In the genomic region with DNA sequence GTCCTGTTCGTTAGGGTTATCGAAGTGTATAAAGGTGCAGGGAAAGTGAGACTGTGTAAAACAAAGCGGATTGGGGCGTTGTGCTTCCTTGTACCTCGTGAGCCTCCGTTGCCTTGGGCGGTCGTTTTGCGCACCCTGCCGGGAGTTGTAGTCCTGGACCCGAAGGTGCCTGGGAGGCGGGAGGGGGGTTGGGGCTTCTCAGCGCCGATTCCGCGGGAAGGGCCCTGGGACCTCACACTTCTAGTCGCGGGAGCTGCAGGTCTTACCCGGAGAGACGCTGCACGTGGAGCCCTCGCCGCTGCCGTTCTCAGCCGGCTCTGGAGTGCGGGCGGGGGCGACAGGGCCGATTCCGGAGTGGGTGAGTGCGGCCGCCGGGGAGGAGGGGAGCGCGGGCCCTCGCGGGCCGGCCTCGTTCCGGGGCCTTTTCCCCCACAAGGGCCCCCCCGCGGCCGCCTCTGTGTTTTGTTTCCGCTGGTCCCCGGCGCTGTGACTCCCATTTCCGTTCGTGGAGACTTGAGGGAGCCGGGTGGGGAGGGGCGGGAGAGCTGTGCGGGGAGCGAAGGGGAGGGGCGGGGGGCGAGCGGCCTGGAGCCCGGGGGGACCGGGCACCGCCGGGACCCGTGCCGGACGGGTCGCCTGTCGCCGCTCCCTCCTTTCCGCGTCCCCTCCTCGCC, we compare ENCODE assay signal across 1 cellular context.
TF ChIP-seq lines count a peak whose summit lies in the region.

No MANE protein-coding gene starts in this region.

TF ChIP-seq in HEK293, 187 proteins besides CTCF, POLR2A, EP300 and RAD21 (continued from another document and continues in another):
- no peak for TF ChIP-seq ZNF280C (tag by site-specific recombination; IDR thresholded peaks at IDR 0.05)
- TF ChIP-seq ZNF530 (tag by site-specific recombination; IDR thresholded peaks at IDR 0.05; ENCODE audit: low read depth), result no peak
- TF ChIP-seq BCL11B (tag by site-specific recombination; IDR thresholded peaks at IDR 0.05; ENCODE audit: low read depth), result no peak
- TF ChIP-seq ZNF76 (tag by site-specific recombination; IDR thresholded peaks at IDR 0.05; ENCODE audit: borderline replicate concordance, low read depth), result peak; percentile 92
- no peak for TF ChIP-seq ZNF133 (tag by site-specific recombination; IDR thresholded peaks at IDR 0.05)
- TF ChIP-seq ZBTB17 (tag by site-specific recombination; IDR thresholded peaks at IDR 0.05), result peak; percentile 81
- peak; percentile 74 for TF ChIP-seq SP7 (tag by site-specific recombination; IDR thresholded peaks at IDR 0.05)
- 0 out of 2 replicates have a peak, but pooled peaks have one; percentile 33 for TF ChIP-seq ZNF660 (tag by site-specific recombination; IDR thresholded peaks at IDR 0.05)
- TF ChIP-seq, protein P1, sequence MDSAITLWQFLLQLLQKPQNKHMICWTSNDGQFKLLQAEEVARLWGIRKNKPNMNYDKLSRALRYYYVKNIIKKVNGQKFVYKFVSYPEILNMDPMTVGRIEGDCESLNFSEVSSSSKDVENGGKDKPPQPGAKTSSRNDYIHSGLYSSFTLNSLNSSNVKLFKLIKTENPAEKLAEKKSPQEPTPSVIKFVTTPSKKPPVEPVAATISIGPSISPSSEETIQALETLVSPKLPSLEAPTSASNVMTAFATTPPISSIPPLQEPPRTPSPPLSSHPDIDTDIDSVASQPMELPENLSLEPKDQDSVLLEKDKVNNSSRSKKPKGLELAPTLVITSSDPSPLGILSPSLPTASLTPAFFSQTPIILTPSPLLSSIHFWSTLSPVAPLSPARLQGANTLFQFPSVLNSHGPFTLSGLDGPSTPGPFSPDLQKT (IDR thresholded peaks at IDR 0.05; ENCODE audit: borderline replicate concordance, low read depth, low read length), result no peak
- TF ChIP-seq, protein P2, sequence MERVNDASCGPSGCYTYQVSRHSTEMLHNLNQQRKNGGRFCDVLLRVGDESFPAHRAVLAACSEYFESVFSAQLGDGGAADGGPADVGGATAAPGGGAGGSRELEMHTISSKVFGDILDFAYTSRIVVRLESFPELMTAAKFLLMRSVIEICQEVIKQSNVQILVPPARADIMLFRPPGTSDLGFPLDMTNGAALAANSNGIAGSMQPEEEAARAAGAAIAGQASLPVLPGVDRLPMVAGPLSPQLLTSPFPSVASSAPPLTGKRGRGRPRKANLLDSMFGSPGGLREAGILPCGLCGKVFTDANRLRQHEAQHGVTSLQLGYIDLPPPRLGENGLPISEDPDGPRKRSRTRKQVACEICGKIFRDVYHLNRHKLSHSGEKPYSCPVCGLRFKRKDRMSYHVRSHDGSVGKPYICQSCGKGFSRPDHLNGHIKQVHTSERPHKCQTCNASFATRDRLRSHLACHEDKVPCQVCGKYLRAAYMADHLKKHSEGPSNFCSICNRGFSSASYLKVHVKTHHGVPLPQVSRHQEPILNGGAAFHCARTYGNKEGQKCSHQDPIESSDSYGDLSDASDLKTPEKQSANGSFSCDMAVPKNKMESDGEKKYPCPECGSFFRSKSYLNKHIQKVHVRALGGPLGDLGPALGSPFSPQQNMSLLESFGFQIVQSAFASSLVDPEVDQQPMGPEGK (tag by site-specific recombination; IDR thresholded peaks at IDR 0.05), result peak; percentile 92
- peak; percentile 75 for TF ChIP-seq GLIS1 (tag by site-specific recombination; IDR thresholded peaks at IDR 0.05)
- no peak for TF ChIP-seq ZNF426 (tag by site-specific recombination; IDR thresholded peaks at IDR 0.05)
- no peak for TF ChIP-seq ZFP3 (tag by site-specific recombination; IDR thresholded peaks at IDR 0.05; ENCODE audit: low read depth)
- peak; percentile 97 for TF ChIP-seq ZNF335 (tag by site-specific recombination; conservative IDR thresholded peaks at IDR 0.05)
- TF ChIP-seq ZBTB8A (tag by site-specific recombination; IDR thresholded peaks at IDR 0.05), result peak; percentile 37; the same call in 1 of the 2 replicates
- no peak for TF ChIP-seq ZNF521 (tag by site-specific recombination; IDR thresholded peaks at IDR 0.05)
- no peak for TF ChIP-seq ZNF37A (tag by site-specific recombination; IDR thresholded peaks at IDR 0.05)
- TF ChIP-seq FEZF1 (tag by site-specific recombination; IDR thresholded peaks at IDR 0.05), result no peak
- no peak for TF ChIP-seq ZNF626 (tag by site-specific recombination; IDR thresholded peaks at IDR 0.05)
- TF ChIP-seq, protein P3, sequence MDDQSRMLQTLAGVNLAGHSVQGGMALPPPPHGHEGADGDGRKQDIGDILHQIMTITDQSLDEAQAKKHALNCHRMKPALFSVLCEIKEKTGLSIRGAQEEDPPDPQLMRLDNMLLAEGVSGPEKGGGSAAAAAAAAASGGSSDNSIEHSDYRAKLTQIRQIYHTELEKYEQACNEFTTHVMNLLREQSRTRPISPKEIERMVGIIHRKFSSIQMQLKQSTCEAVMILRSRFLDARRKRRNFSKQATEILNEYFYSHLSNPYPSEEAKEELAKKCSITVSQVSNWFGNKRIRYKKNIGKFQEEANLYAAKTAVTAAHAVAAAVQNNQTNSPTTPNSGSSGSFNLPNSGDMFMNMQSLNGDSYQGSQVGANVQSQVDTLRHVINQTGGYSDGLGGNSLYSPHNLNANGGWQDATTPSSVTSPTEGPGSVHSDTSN (CRISPR knock-in tag; IDR thresholded peaks at IDR 0.05), result no peak
- no peak for TF ChIP-seq ZNF16 (tag by site-specific recombination; IDR thresholded peaks at IDR 0.05; ENCODE audit: low read depth)
- TF ChIP-seq ZNF239 (tag by site-specific recombination; IDR thresholded peaks at IDR 0.05), result no peak
- no peak for TF ChIP-seq ZNF707 (tag by site-specific recombination; IDR thresholded peaks at IDR 0.05)
- TF ChIP-seq KLF16 (tag by site-specific recombination; IDR thresholded peaks at IDR 0.05), result 0 out of 2 replicates have a peak, but pooled peaks have one; percentile 11
- no peak for TF ChIP-seq ZNF776 (tag by site-specific recombination; IDR thresholded peaks at IDR 0.05; ENCODE audit: borderline replicate concordance)
- 0 out of 2 replicates have a peak, but pooled peaks have one; percentile 39 for TF ChIP-seq ZSCAN18 (tag by site-specific recombination; IDR thresholded peaks at IDR 0.05)
- TF ChIP-seq ZNF302 (tag by site-specific recombination; IDR thresholded peaks at IDR 0.05; ENCODE audit: low read depth), result no peak
- peak; percentile 28; the same call in 1 of the 2 replicates for TF ChIP-seq WT1 (tag by site-specific recombination; IDR thresholded peaks at IDR 0.05)
- TF ChIP-seq YY2 (tag by site-specific recombination; IDR thresholded peaks at IDR 0.05), result no peak; the same call in 1 of the 2 replicates
- 0 out of 2 replicates have a peak, but pooled peaks have one; percentile 7 for TF ChIP-seq ZSCAN4 (tag by site-specific recombination; IDR thresholded peaks at IDR 0.05)
- TF ChIP-seq, protein P4, sequence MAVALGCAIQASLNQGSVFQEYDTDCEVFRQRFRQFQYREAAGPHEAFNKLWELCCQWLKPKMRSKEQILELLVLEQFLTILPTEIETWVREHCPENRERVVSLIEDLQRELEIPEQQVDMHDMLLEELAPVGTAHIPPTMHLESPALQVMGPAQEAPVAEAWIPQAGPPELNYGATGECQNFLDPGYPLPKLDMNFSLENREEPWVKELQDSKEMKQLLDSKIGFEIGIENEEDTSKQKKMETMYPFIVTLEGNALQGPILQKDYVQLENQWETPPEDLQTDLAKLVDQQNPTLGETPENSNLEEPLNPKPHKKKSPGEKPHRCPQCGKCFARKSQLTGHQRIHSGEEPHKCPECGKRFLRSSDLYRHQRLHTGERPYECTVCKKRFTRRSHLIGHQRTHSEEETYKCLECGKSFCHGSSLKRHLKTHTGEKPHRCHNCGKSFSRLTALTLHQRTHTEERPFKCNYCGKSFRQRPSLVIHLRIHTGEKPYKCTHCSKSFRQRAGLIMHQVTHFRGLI (tag by site-specific recombination; IDR thresholded peaks at IDR 0.05), result peak; percentile 18; the same call in 1 of the 2 replicates
- peak; percentile 48; the same call in 1 of the 2 replicates for TF ChIP-seq ZNF18 (tag by site-specific recombination; IDR thresholded peaks at IDR 0.05)
- TF ChIP-seq ZNF341 (tag by site-specific recombination; IDR thresholded peaks at IDR 0.05; ENCODE audit: low read depth), result peak; percentile 32
- no peak for TF ChIP-seq ZNF837 (tag by site-specific recombination; IDR thresholded peaks at IDR 0.05)
- TF ChIP-seq ZFP37 (tag by site-specific recombination; IDR thresholded peaks at IDR 0.05), result peak; percentile 85; the same call in 1 of the 2 replicates
- TF ChIP-seq, protein P5, sequence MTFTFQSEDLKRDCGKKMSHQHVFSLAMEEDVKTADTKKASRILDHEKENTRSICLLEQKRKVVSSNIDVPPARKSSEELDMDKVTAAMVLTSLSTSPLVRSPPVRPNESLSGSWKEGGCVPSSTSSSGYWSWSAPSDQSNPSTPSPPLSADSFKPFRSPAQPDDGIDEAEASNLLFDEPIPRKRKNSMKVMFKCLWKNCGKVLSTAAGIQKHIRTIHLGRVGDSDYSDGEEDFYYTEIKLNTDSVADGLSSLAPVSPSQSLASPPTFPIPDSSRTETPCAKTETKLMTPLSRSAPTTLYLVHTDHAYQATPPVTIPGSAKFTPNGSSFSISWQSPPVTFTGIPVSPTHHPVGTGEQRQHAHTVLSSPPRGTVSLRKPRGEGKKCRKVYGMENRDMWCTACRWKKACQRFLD (tag by site-specific recombination; IDR thresholded peaks at IDR 0.05), result no peak
- TF ChIP-seq, protein P6, sequence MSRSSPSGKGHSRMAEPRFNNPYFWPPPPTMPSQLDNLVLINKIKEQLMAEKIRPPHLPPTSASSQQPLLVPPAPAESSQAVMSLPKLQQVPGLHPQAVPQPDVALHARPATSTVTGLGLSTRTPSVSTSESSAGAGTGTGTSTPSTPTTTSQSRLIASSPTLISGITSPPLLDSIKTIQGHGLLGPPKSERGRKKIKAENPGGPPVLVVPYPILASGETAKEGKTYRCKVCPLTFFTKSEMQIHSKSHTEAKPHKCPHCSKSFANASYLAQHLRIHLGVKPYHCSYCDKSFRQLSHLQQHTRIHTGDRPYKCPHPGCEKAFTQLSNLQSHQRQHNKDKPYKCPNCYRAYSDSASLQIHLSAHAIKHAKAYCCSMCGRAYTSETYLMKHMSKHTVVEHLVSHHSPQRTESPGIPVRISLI (tag by site-specific recombination; IDR thresholded peaks at IDR 0.05), result no peak
- TF ChIP-seq ZNF214 (tag by site-specific recombination; IDR thresholded peaks at IDR 0.05; ENCODE audit: borderline replicate concordance), result no peak
- TF ChIP-seq SALL2 (tag by site-specific recombination; IDR thresholded peaks at IDR 0.05; ENCODE audit: borderline replicate concordance), result no peak
- no peak for TF ChIP-seq ZNF514 (tag by site-specific recombination; IDR thresholded peaks at IDR 0.05)
- no peak for TF ChIP-seq ZNF112 (tag by site-specific recombination; IDR thresholded peaks at IDR 0.05)
- TF ChIP-seq ZXDB (tag by site-specific recombination; IDR thresholded peaks at IDR 0.05), result peak; percentile 84
- TF ChIP-seq ZNF501 (tag by site-specific recombination; IDR thresholded peaks at IDR 0.05), result peak; percentile 68
- no peak for TF ChIP-seq ZNF585B (tag by site-specific recombination; IDR thresholded peaks at IDR 0.05)
- TF ChIP-seq ZNF324 (tag by site-specific recombination; IDR thresholded peaks at IDR 0.05), result no peak
- TF ChIP-seq BCL11A (tag by site-specific recombination; IDR thresholded peaks at IDR 0.05; ENCODE audit: low read depth), result no peak
- no peak for TF ChIP-seq ZNF184 (tag by site-specific recombination; IDR thresholded peaks at IDR 0.05)
- TF ChIP-seq ZNF350 (tag by site-specific recombination; IDR thresholded peaks at IDR 0.05), result no peak
- TF ChIP-seq ZEB2 (tag by site-specific recombination; IDR thresholded peaks at IDR 0.05), result no peak; the same call in 1 of the 2 replicates
- peak; percentile 99 for TF ChIP-seq ZBTB20 (tag by site-specific recombination; IDR thresholded peaks at IDR 0.05)
- peak; percentile 47 for TF ChIP-seq KLF1 (tag by site-specific recombination; IDR thresholded peaks at IDR 0.05)
